In the genomic region with DNA sequence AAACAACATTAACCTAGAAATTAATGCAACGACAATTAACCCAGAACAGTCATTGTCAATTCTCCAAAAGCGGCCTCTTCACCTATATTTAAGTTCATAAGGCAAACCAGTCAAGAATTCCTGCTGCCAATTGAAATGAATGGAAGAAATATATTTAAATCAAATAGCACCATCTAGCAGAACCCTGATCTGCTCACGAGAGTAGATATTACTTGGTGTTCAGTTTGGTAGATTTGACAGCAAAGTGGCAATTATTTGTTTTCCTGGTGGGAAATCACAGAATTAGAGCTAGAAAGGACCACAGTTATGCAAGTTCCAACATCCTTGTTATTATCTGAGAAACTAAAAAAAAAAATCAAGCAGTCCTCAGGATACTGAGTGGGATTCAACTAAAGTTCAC, we compare ENCODE assay signal across 8 cellular contexts. TPM values are rescaled to one million over a fixed set of nuclear protein-coding genes. Genes with fewer than 3 reads are reported as not detected.
DNase-seq lines count a peak whose midpoint lies in the region; ATAC-seq and TF ChIP-seq lines count a peak whose summit lies in the region.

No MANE protein-coding gene starts in this region.

- no peak for DNase-seq in chondrocyte (ENCODE audit: low spot score)
- peak; percentile 69 for DNase-seq in pons (ENCODE audit: low spot score)
- DNase-seq in GOT3 (lab: John Stamatoyannopoulos, UW): no peak

- ATAC-seq in GM18907 (IDR thresholded peaks at IDR 0.05; ENCODE audit: unreplicated experiment): no peak
- ATAC-seq in GM19467 (IDR thresholded peaks at IDR 0.05; ENCODE audit: unreplicated experiment): no peak
- no peak for ATAC-seq in HG03354 (IDR thresholded peaks at IDR 0.05; ENCODE audit: poor library complexity, severe bottlenecking, unreplicated experiment)

- no peaks in the 10 kb centered on the region for H3K9me2 ChIP-seq in DOHH2 (replicated peaks; ENCODE audit: control insufficient read depth, low read length)

- H3K4me1 ChIP-seq in DOHH2 (ENCODE audit: control insufficient read depth, low read length): peaks cover 59% of the 10 kb centered on the region

- peak overlapping the region; percentile 73 for H3K4me3 ChIP-seq in DOHH2 (ENCODE audit: low read length)

- H3K27me3 ChIP-seq in DOHH2 (ENCODE audit: control insufficient read depth, low read length): no peaks in the 10 kb centered on the region

- TF ChIP-seq CTCF in DOHH2 (IDR thresholded peaks at IDR 0.05; ENCODE audit: low read depth, low read length, poor library complexity, severe bottlenecking) (no peak), chondrocyte (IDR thresholded peaks at IDR 0.05) (peak; percentile 66)

- H3K36me3 Mint-ChIP-seq in chondrocyte (ENCODE audit: low read depth): no peaks in the 10 kb centered on the region

- H3K4me2 ChIP-seq in DOHH2 (ENCODE audit: low read length): peak overlapping the region; percentile 76

- peaks cover 20% of the 10 kb centered on the region for H4K20me1 ChIP-seq in DOHH2 (ENCODE audit: control insufficient read depth, insufficient read depth, low read depth, low read length)

- H3K36me3 ChIP-seq in DOHH2 (ENCODE audit: control insufficient read depth, low read length): peaks cover 44% of the 10 kb centered on the region
- H3K36me3 ChIP-seq in KOPT-K1 (ENCODE audit: insufficient read depth, low read length): no peaks in the 10 kb centered on the region

- no peaks in the 10 kb centered on the region for H3K9me3 Mint-ChIP-seq in chondrocyte (ENCODE audit: low read depth)

- H3K27me3 Mint-ChIP-seq in chondrocyte (ENCODE audit: low read depth): no peaks in the 10 kb centered on the region

- peak overlapping the region; percentile 84 for H3K4me3 Mint-ChIP-seq in chondrocyte (ENCODE audit: unreplicated experiment)

- H3K4me1 Mint-ChIP-seq in chondrocyte (ENCODE audit: low read depth): peaks cover 33% of the 10 kb centered on the region

- H3F3A ChIP-seq in DOHH2 (ENCODE audit: control insufficient read depth, insufficient read depth): peaks cover 5% of the 10 kb centered on the region; the same call in 1 of the 2 replicates

- H3K9me3 ChIP-seq in DOHH2 (ENCODE audit: control insufficient read depth, insufficient read depth, low read length) (no peaks in the 10 kb centered on the region), KOPT-K1 (ENCODE audit: insufficient read depth, low read length, poor library complexity, severe bottlenecking) (no peaks in the 10 kb centered on the region)

- H3K27ac Mint-ChIP-seq in chondrocyte (ENCODE audit: unreplicated experiment): no peak overlapping the region

- peak overlapping the region; percentile 84 for H3K27ac ChIP-seq in DOHH2 (ENCODE audit: low read depth, low read length)
- H3K27ac ChIP-seq in KOPT-K1 (ENCODE audit: low read depth, low read length, poor library complexity, severe bottlenecking): peak overlapping the region; percentile 69

- peaks cover 70% of the 10 kb centered on the region for H3K79me2 ChIP-seq in DOHH2 (ENCODE audit: control insufficient read depth, low read length)

RNA-seq across cellular contexts. Expression of a gene that starts 2.3 kb away (rescaled TPM):
- 47.9 to 61.4 TPM (median 52.0 TPM) in 3 replicates for total RNA-seq in chondrocyte
